ENCODE assay signal across 12 cellular contexts in the genomic region with DNA sequence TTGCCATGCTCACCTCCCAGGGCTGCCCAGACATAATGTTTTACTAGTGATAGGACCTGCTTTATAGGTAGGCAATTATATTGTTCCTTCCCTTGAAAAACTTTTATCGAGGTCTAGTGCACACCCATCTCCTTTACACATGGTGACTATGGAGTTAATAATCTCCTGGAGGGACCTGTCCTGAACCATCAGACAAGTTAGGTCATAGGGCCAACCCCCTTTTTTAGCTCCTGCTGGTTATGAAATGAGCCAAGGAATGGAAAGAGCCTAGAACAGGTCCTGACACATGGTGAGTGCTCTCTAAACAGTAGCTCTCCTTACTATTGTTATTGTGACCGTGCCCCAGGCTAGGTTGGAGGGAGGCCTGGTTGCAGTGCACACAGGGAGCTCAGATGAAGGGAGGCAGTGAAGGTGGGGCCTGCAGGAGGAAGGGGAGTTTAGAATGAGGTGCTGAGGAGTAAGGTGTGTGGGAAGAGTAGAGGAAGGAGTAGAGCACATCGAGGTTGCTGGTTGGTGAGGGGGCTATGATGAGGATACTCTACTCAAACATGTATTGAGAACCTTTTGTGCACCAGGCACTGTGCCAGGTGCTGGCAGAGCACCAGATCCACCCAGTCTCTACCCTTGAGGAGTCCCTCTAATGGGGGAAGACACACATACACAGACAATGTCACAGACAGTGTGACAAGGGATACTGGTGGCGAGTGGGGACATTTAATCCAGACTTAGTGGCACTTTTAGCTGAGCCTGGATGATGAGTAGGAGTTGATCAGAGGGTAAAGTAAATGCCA. TPM values are rescaled to one million over a fixed set of nuclear protein-coding genes. Genes with fewer than 3 reads are reported as not detected.
A peak's percentile ranks its signal among the peaks of the same experiment; 100 is the strongest.
DNase-seq lines count a peak whose midpoint lies in the region; ATAC-seq, FAIRE-seq and TF ChIP-seq lines count a peak whose summit lies in the region.
"Had no signal": no experiment of that assay in that cellular context is flagged by ENCODE, and none has a peak within 500 bp of the region (broad histone marks: within the 10 kb centered on the region; RNA-seq: fewer than 3 reads in every experiment).

No MANE protein-coding gene starts in this region.

- H3K36me3 ChIP-seq in NT2/D1 (ENCODE audit: insufficient read depth, insufficient read length, low read length) (peaks cover 66% of the 10 kb centered on the region), small intestine (ENCODE audit: control insufficient read depth in 2 of 2, insufficient read depth in 2 of 2, low read length in 2 of 2) (no peaks in the 10 kb centered on the region)

- no peak for ATAC-seq in HG03571 (IDR thresholded peaks at IDR 0.05; ENCODE audit: unreplicated experiment)
- ATAC-seq: sciatic nerve had no signal

- H3K4me3 ChIP-seq in NT2/D1 (ENCODE audit: insufficient read length, low read depth) (no peak overlapping the region), epithelial cell of esophagus (ENCODE audit: low read length) (no peak overlapping the region), small intestine (ENCODE audit: low read depth in 1 of 2, low read length in 2 of 2) (no peak overlapping the region)
- H3K4me3 ChIP-seq: GM23248 had no signal

- H3K27me3 ChIP-seq in NT2/D1 (ENCODE audit: insufficient read depth, insufficient read length) (no peaks in the 10 kb centered on the region), small intestine (ENCODE audit: control insufficient read depth in 2 of 2, insufficient read depth in 2 of 2, low read length in 2 of 2) (no peaks in the 10 kb centered on the region)

- 32 to 59% (median 42%) methylated on average over 4 of the region's 4 CpGs for WGBS in small intestine, 3 donors

- peak overlapping the region; percentile 6 for H3K9ac ChIP-seq in NT2/D1 (ENCODE audit: insufficient read length, low read depth)
- H3K9ac ChIP-seq: GM23248 had no signal

- TF ChIP-seq CTCF in epithelial cell of esophagus (IDR thresholded peaks at IDR 0.05; ENCODE audit: insufficient read depth, low read depth, low read length, missing control alignments) = no peak

- H3K4me1 ChIP-seq in NT2/D1 (ENCODE audit: insufficient read depth, insufficient read length) = peaks cover 64% of the 10 kb centered on the region
- H3K4me1 ChIP-seq in small intestine (ENCODE audit: control insufficient read depth in 2 of 2, insufficient read depth in 1 of 2, low read depth in 1 of 2, low read length in 1 of 2) = peaks cover 15 to 31% of the 10 kb centered on the region in 2 donors

- H3K9me3 ChIP-seq in NT2/D1 (ENCODE audit: insufficient read depth, low read length) (no peaks in the 10 kb centered on the region), small intestine (ENCODE audit: control insufficient read depth, low read depth) (no peaks in the 10 kb centered on the region)

- H3K27ac ChIP-seq in small intestine (ENCODE audit: low read depth in 1 of 2, low read length in 1 of 2) = peak overlapping the region in 1 of 2 donors; percentile 0
- H3K27ac ChIP-seq: GM23248 had no signal

- DNase-seq in NCI-H2171 treated with DMSO at 0.1 percent for 48 hours (lab: John Stamatoyannopoulos, UW) (peak; percentile 52), NCI-H2171 (lab: John Stamatoyannopoulos, UW) (no peak), NT2/D1 (ENCODE audit: low read depth, low spot score) (no peak), epithelial cell of esophagus (ENCODE audit: low read depth) (peak; percentile 64), small intestine (peak; percentile 40), CD1c-positive myeloid dendritic cell (ENCODE audit: extremely low spot score) (no peak), NOMO-1 treated with DMSO at 0.1 percent for 48 hours (lab: John Stamatoyannopoulos, UW; ENCODE audit: unreplicated experiment) (no peak)
- DNase-seq: anterior cingulate cortex had no signal

- FAIRE-seq in small intestine (lab: Jason Lieb, UNC) = no peak
- FAIRE-seq: A204.1 had no signal

RNA-seq across cellular contexts. Expression of a gene that starts 14.1 kb away (rescaled TPM):
- 100 to 1,000 TPM in 2 of 3 donors, 10 to 100 TPM in 1; 89.7 to 168 (median 101) TPM for polyA plus RNA-seq in small intestine

RNA-seq across cellular contexts. Expression of a gene that starts 18.1 kb away (rescaled TPM):
- polyA plus RNA-seq in small intestine = 1 to 10 TPM in 1 of 3 donors, under 1 TPM in 2; under 0.01 to 1.5 (median 0.22) TPM

RNA-seq across cellular contexts. Expression of a gene that starts 39.4 kb away (rescaled TPM):
- 100 to 1,000 TPM; 140 to 216 (median 140) TPM for polyA plus RNA-seq in small intestine
- polyA plus RNA-seq: GM23248 had no signal

RNA-seq across cellular contexts. Expression of a gene that starts 45.8 kb away (rescaled TPM):
- 100 to 1,000 TPM; 132 to 226 (median 165) TPM for polyA plus RNA-seq in small intestine

RNA-seq across cellular contexts. Expression of a gene that starts 46.8 kb away (rescaled TPM):
- polyA plus RNA-seq in small intestine = 10 to 100 TPM; 14.1 to 22.0 (median 18.8) TPM

Comparison
In these comparisons a context has a peak if more than half of its experiments do, and no peak if none do; other contexts are left out.
1. DNase-seq: peak in NCI-H2171 treated with DMSO at 0.1 percent for 48 hours (single experiment), epithelial cell of esophagus (single experiment) and small intestine (single experiment); none in NCI-H2171 (single experiment), NT2/D1 (single experiment), CD1c-positive myeloid dendritic cell (single experiment) and NOMO-1 treated with DMSO at 0.1 percent for 48 hours (single experiment).